16 cellular contexts compared by ENCODE assay signal in the genomic region with DNA sequence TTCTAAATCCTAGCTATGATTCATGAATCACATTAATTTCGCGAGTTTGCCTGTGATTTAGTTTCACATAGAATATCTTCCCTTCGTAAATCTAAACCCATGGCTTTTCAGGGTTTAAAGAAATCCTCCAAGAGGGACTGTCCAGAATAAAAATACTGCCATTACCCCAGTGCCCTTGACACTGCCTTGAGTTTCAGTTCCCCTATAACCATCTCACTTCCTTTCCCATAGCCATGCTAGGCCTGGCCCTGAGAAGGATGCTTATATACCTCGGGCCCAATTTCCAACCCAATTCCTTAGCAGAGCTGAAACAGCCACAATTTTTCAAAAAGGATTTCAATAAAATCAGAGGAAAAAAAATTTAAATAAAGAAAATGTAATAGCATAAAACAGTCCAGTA.
A peak's percentile ranks its signal among the peaks of the same experiment; 100 is the strongest.
DNase-seq lines count a peak whose midpoint lies in the region; ATAC-seq, FAIRE-seq and TF ChIP-seq lines count a peak whose summit lies in the region.
"Had no signal": no experiment of that assay in that cellular context is flagged by ENCODE, and none has a peak within 500 bp of the region (broad histone marks: within the 10 kb centered on the region; RNA-seq: fewer than 3 reads in every experiment).

No MANE protein-coding gene starts in this region.

- no peak overlapping the region for H2BK120ac ChIP-seq in mesenchymal stem cell (ENCODE audit: low read depth, low read length)

- H3K9me3 ChIP-seq in mesenchymal stem cell (ENCODE audit: control insufficient read depth, low read length) (peaks cover 6% of the 10 kb centered on the region), tibial artery (no peaks in the 10 kb centered on the region)

- H3K4me2 ChIP-seq in mesenchymal stem cell (ENCODE audit: low read length, poor library complexity, severe bottlenecking), result no peak overlapping the region
- H3K4me2 ChIP-seq: KMS-11 had no signal

- no peaks in the 10 kb centered on the region for H3K79me1 ChIP-seq in mesenchymal stem cell (replicated peaks; ENCODE audit: low read length, poor library complexity, severe bottlenecking)

- TF ChIP-seq CTCF in tibial artery (IDR thresholded peaks at IDR 0.05), result no peak

- H2BK5ac ChIP-seq in mesenchymal stem cell (ENCODE audit: low read depth, low read length, poor library complexity, severe bottlenecking), result no peak overlapping the region

- H3K27me3 ChIP-seq in mesenchymal stem cell (ENCODE audit: control insufficient read depth in 1 of 2, insufficient read depth in 1 of 2, low read length in 2 of 2), result no peaks in the 10 kb centered on the region
- no peaks in the 10 kb centered on the region for H3K27me3 ChIP-seq in tibial artery
- H3K27me3 ChIP-seq: foreskin keratinocyte had no signal

- H3K36me3 ChIP-seq in mesenchymal stem cell (ENCODE audit: control insufficient read depth in 1 of 2, insufficient read depth in 2 of 2, low read depth in 1 of 2, low read length in 2 of 2), result no peaks in the 10 kb centered on the region
- no peaks in the 10 kb centered on the region for H3K36me3 ChIP-seq in tibial artery

- no peak overlapping the region for H2AK5ac ChIP-seq in mesenchymal stem cell (ENCODE audit: low read length, severe bottlenecking)

- FAIRE-seq in GM19239 (lab: Jason Lieb, UNC), result no peak

- no peak overlapping the region for H3K18ac ChIP-seq in mesenchymal stem cell (ENCODE audit: low read depth in 1 of 2, low read length in 2 of 2)

- no peak overlapping the region for H4K8ac ChIP-seq in mesenchymal stem cell (ENCODE audit: low read length)

- H2AFZ ChIP-seq in mesenchymal stem cell (ENCODE audit: low read depth, low read length), result no peak overlapping the region

- H2BK12ac ChIP-seq in mesenchymal stem cell (ENCODE audit: low read length in 2 of 2), result no peak overlapping the region

- H3K9ac ChIP-seq in mesenchymal stem cell (ENCODE audit: low read length), result no peak overlapping the region
- H3K9ac ChIP-seq: KMS-11 had no signal

- no peak overlapping the region for H3K23ac ChIP-seq in mesenchymal stem cell (ENCODE audit: low read length in 2 of 2)

- no peak overlapping the region for H3K4ac ChIP-seq in mesenchymal stem cell (ENCODE audit: low read depth in 1 of 2, low read length in 2 of 2)

- H3K4me3 ChIP-seq in mesenchymal stem cell (ENCODE audit: insufficient read depth in 1 of 2, low read depth in 1 of 2, low read length in 2 of 2) (no peak overlapping the region), tibial artery (no peak overlapping the region)

- DNase-seq in iPS-NIHi11 (ENCODE audit: low spot score), result no peak
- DNase-seq in mesenchymal stem cell, result no peak
- DNase-seq in GM19239 (ENCODE audit: insufficient read length, low spot score), result no peak
- no peak for DNase-seq in tibial artery
- DNase-seq: activated CD4-positive, alpha-beta T cell treated with anti-CD3 and anti-CD28 coated beads for 1 hour; activated T-cell treated with anti-CD3 and anti-CD28 coated beads, Interleukin-2, amount 50 U/mL, for 72 hours; effector CD4-positive, alpha-beta T cell; foreskin keratinocyte; islet precursor cell; NCI-H2081 had no signal

- H3K4me1 ChIP-seq in mesenchymal stem cell (ENCODE audit: control insufficient read depth, insufficient read depth, low read depth, low read length), result no peaks in the 10 kb centered on the region
- H3K4me1 ChIP-seq in tibial artery, result no peaks in the 10 kb centered on the region
- H3K4me1 ChIP-seq: foreskin keratinocyte had no signal

- no peak overlapping the region for H4K91ac ChIP-seq in mesenchymal stem cell (ENCODE audit: low read length)

- H3K27ac ChIP-seq in mesenchymal stem cell (ENCODE audit: low read length, poor library complexity, severe bottlenecking) (no peak overlapping the region), tibial artery (no peak overlapping the region)
- H3K27ac ChIP-seq: foreskin keratinocyte, KMS-11 had no signal

- WGBS in mesenchymal stem cell, result 90% methylated on average over 3 of the region's 4 CpGs

- ATAC-seq in GM18499 (IDR thresholded peaks at IDR 0.05; ENCODE audit: insufficient read depth, unreplicated experiment) (peak; percentile 71), GM19395 (IDR thresholded peaks at IDR 0.05; ENCODE audit: unreplicated experiment) (peak; percentile 82), HG02623 (IDR thresholded peaks at IDR 0.05; ENCODE audit: unreplicated experiment) (peak; percentile 89), HG03280 (IDR thresholded peaks at IDR 0.05; ENCODE audit: unreplicated experiment) (peak; percentile 57)
- ATAC-seq: activated T-cell treated with anti-CD3 and anti-CD28 coated beads, Interleukin-2, amount 50 U/mL, for 72 hours; foreskin keratinocyte; stimulated activated effector memory CD8-positive, alpha-beta T cell treated with anti-CD3 and anti-CD28 coated beads, Interleukin-12 subunit alpha, Interleukin-12 subunit beta, amount 100 ng/mL, for 72 hours had no signal

- H3K14ac ChIP-seq in mesenchymal stem cell (ENCODE audit: low read length in 2 of 2), result no peak overlapping the region

- intact Hi-C loops in tibial artery (cut with DNase I; ENCODE audit: low total_unique reads), result no loop called here

- no peak overlapping the region for H2BK15ac ChIP-seq in mesenchymal stem cell (ENCODE audit: low read depth, poor library complexity, severe bottlenecking)
